In the genomic region with DNA sequence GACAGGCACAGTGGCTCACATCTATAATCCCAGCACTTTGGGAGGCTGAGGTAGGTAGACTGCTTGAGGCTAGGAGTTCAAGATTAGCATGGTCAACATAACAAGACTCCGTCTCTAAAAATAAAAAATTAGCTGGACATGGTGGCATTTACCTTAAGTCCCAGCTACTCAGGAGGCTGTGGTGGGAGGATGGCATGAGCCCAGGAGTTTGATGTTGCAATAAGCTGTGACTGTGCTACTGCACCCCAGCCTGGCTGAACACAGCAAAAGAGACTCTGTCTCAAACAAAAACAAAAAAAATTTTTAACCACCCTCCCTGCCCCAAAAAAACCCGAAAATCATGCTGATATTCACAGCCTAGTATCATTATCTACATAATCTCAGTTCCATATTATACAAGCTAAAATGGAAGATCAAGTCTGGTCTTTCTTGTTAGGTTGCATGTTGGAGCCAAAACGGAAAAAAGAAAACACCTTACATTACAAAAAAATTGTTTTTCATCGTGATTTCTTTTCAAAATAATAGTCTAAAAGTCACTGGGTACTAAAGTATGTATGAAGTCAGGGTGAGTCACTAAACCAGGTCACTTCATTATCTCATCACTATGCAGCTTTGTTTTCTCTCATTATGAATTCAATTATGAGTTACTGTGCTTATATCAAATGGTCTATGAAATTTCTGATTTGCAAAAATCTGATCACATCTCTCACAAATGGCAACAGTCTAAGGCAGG, we compare ENCODE assay signal across 10 cellular contexts. TPM values are rescaled to one million over a fixed set of nuclear protein-coding genes. Genes with fewer than 3 reads are reported as not detected.
DNase-seq lines count a peak whose midpoint lies in the region; ATAC-seq and TF ChIP-seq lines count a peak whose summit lies in the region.
"Had no signal": no experiment of that assay in that cellular context is flagged by ENCODE, and none has a peak within 500 bp of the region (broad histone marks: within the 10 kb centered on the region; RNA-seq: fewer than 3 reads in every experiment).

No MANE protein-coding gene starts in this region.

- H3K4ac ChIP-seq in IMR-90 (ENCODE audit: low read depth, low read length) = no peak overlapping the region

- no peak overlapping the region for H3K23ac ChIP-seq in IMR-90 (ENCODE audit: low read depth, low read length)

- no peak overlapping the region for H2BK15ac ChIP-seq in IMR-90 (ENCODE audit: low read depth, low read length)

- DNase-seq in IMR-90 = peak; percentile 64
- peak in 2 of 5 donors; percentile 36 to 57 for DNase-seq in heart left ventricle
- no peak for DNase-seq in stimulated activated effector memory CD8-positive, alpha-beta T cell treated with anti-CD3 and anti-CD28 coated beads, Interleukin-12 subunit alpha, Interleukin-12 subunit beta, amount 100 ng/mL, for 72 hours (ENCODE audit: low spot score in 2 of 2)
- DNase-seq in HUDEP-2 (lab: John Stamatoyannopoulos, UW; ENCODE audit: unreplicated experiment in 76 of 76) = no peak
- DNase-seq: endodermal cell, naive B cell, NCI-H1694 had no signal

- no peak overlapping the region for H3K9ac ChIP-seq in IMR-90 (ENCODE audit: low read depth, low read length)

- H4K91ac ChIP-seq in IMR-90 (ENCODE audit: insufficient read depth, low read depth, low read length) = no peak overlapping the region

- no peak overlapping the region for H3K4me3 Mint-ChIP-seq in stimulated activated effector memory CD8-positive, alpha-beta T cell treated with anti-CD3 and anti-CD28 coated beads, Interleukin-12 subunit alpha, Interleukin-12 subunit beta, amount 100 ng/mL, for 72 hours
- H3K4me3 Mint-ChIP-seq: endodermal cell, naive B cell had no signal

- H3K9me1 ChIP-seq in IMR-90 (ENCODE audit: insufficient read depth, low read length) = peaks cover 3% of the 10 kb centered on the region

- peak overlapping the region; percentile 22; the same call in 1 of the 2 replicates for H2BK120ac ChIP-seq in IMR-90 (ENCODE audit: low read depth, low read length)

- peak overlapping the region; percentile 60; the same call in 1 of the 2 replicates for H3K18ac ChIP-seq in IMR-90 (ENCODE audit: low read depth, low read length)

- peak overlapping the region in 1 of 2 experiments; percentile 22; a peak in 1 of 4 replicates for H4K8ac ChIP-seq in IMR-90 (ENCODE audit: low read depth in 2 of 2, low read length in 2 of 2)

- peak overlapping the region; percentile 36; the same call in 1 of the 2 replicates for H2AK5ac ChIP-seq in IMR-90 (ENCODE audit: low read depth, low read length)

- no peak overlapping the region for H2BK20ac ChIP-seq in IMR-90 (ENCODE audit: low read depth, low read length)

- intact Hi-C loops in IMR-90 (cut with micrococcal nuclease) = loop anchor here (5.0 kb wide), 2 partner anchors 106 to 351 kb away; partner anchors contain the start of gene YAF2
- intact Hi-C loops in heart left ventricle (cut with DNase I) = loop anchor here in 8 of 10 donors (2.0 to 10.0 kb wide), 8 partner anchors 196 to 1204 kb away; partner anchors contain the start of genes PPHLN1 (in 1 of the 8), PRICKLE1 (in 1 of the 8) and ZCRB1 (in 1 of the 8)

- peak overlapping the region; percentile 22; the same call in 1 of the 2 replicates for H3K4me3 ChIP-seq in IMR-90 (ENCODE audit: insufficient read depth, low read depth, low read length)
- H3K4me3 ChIP-seq in WI38 (ENCODE audit: low read depth, low read length) = peak overlapping the region; percentile 17; the same call in 1 of the 2 replicates
- H3K4me3 ChIP-seq in heart left ventricle = no peak overlapping the region

- dilution Hi-C loops in IMR-90 (cut with HindIII; ENCODE audit: low sequenced_read_pairs, unreplicated experiment) = no loop called here

- no peaks in the 10 kb centered on the region for H3K9me3 ChIP-seq in IMR-90 (ENCODE audit: control insufficient read depth, insufficient read depth, low read length)
- no peaks in the 10 kb centered on the region for H3K9me3 ChIP-seq in heart left ventricle

- no TSS peak for BruUV-seq in IMR-90 (replicated peaks; lab: Mats Ljungman, UMichigan)

- H3K9me3 Mint-ChIP-seq in stimulated activated effector memory CD8-positive, alpha-beta T cell treated with anti-CD3 and anti-CD28 coated beads, Interleukin-12 subunit alpha, Interleukin-12 subunit beta, amount 100 ng/mL, for 72 hours = no peaks in the 10 kb centered on the region
- H3K9me3 Mint-ChIP-seq: endodermal cell, naive B cell had no signal

- H3K4me1 ChIP-seq in IMR-90 (ENCODE audit: control insufficient read depth, insufficient read depth, low read length) (peaks cover 9% of the 10 kb centered on the region), heart left ventricle (peaks cover 0 to 33% (median 12%) of the 10 kb centered on the region in 12 donors)

- peaks cover 34% of the 10 kb centered on the region for H3K4me1 Mint-ChIP-seq in stimulated activated effector memory CD8-positive, alpha-beta T cell treated with anti-CD3 and anti-CD28 coated beads, Interleukin-12 subunit alpha, Interleukin-12 subunit beta, amount 100 ng/mL, for 72 hours

- no peaks in the 10 kb centered on the region for H3K36me3 Mint-ChIP-seq in stimulated activated effector memory CD8-positive, alpha-beta T cell treated with anti-CD3 and anti-CD28 coated beads, Interleukin-12 subunit alpha, Interleukin-12 subunit beta, amount 100 ng/mL, for 72 hours
- H3K36me3 Mint-ChIP-seq: naive B cell had no signal

- no CpG with 5 or more reads among the region's 4 CpGs for WGBS in IMR-90 (ENCODE audit: extremely low coverage in 2 of 2, insufficient read length in 1 of 2), 2 experiments
- WGBS in heart left ventricle, 4 donors = 50 to 67% (median 61%) methylated on average over 4 of the region's 4 CpGs

- H3K79me1 ChIP-seq in IMR-90 (ENCODE audit: low read depth in 1 of 2, low read length in 2 of 2) = peaks cover 0 to 41% of the 10 kb centered on the region in 2 experiments; a peak in 2 of 4 replicates

- no peak overlapping the region for H3K27ac ChIP-seq in IMR-90 (ENCODE audit: insufficient read depth, low read length)
- no peak overlapping the region for H3K27ac ChIP-seq in heart left ventricle

- POLR2A ChIA-PET in IMR-90 (lab: Charles Lee; ENCODE audit: unreplicated experiment) = interaction anchor here (0.6 kb wide), 1 partner anchor 14 kb away, joined by 4 read pairs; no protein-coding TSS in a partner anchor

- peak overlapping the region; percentile 91 for H3K4me2 ChIP-seq in IMR-90 (ENCODE audit: low read depth, low read length)

- H3K36me3 ChIP-seq in IMR-90 (ENCODE audit: control insufficient read depth, insufficient read depth, low read length) (no peaks in the 10 kb centered on the region), heart left ventricle (no peaks in the 10 kb centered on the region)

- no peak overlapping the region for H3K27ac Mint-ChIP-seq in stimulated activated effector memory CD8-positive, alpha-beta T cell treated with anti-CD3 and anti-CD28 coated beads, Interleukin-12 subunit alpha, Interleukin-12 subunit beta, amount 100 ng/mL, for 72 hours
- H3K27ac Mint-ChIP-seq: endodermal cell had no signal

- in situ Hi-C loops in IMR-90 (cut with MboI; ENCODE audit: low sequenced_read_pairs) = loop anchor here (5.0 to 10.0 kb wide), 2 partner anchors 196 to 1154 kb away; partner anchors contain the start of genes PPHLN1 and ZCRB1

- H4K20me1 ChIP-seq in IMR-90 (ENCODE audit: insufficient read depth, low read length) = peaks cover 17% of the 10 kb centered on the region; the same call in 1 of the 2 replicates

- TF ChIP-seq POLR2A in IMR-90 (IDR thresholded peaks at IDR 0.05; ENCODE audit: low read depth, low read length) = no peak
- no peak for TF ChIP-seq POLR2A in heart left ventricle (IDR thresholded peaks at IDR 0.05)

- peak overlapping the region; percentile 82 for H2BK5ac ChIP-seq in IMR-90 (ENCODE audit: low read depth, low read length, poor library complexity, severe bottlenecking)

- H3K14ac ChIP-seq in IMR-90 (replicated peaks; ENCODE audit: low read depth, low read length) = no peak overlapping the region

- H2AFZ ChIP-seq in IMR-90 (replicated peaks; ENCODE audit: low read length, poor library complexity) = no peak overlapping the region

- peak; percentile 41 for ATAC-seq in IMR-90 (ENCODE audit: low read depth)
- ATAC-seq in heart left ventricle = peak in 3 of 4 donors; percentile 55 to 83 (median 81)
- peak; percentile 80 for ATAC-seq in stimulated activated effector memory CD8-positive, alpha-beta T cell treated with anti-CD3 and anti-CD28 coated beads, Interleukin-12 subunit alpha, Interleukin-12 subunit beta, amount 100 ng/mL, for 72 hours
- no peak for ATAC-seq in GM18868 (IDR thresholded peaks at IDR 0.05; ENCODE audit: unreplicated experiment)
- ATAC-seq in HG02571 (IDR thresholded peaks at IDR 0.05; ENCODE audit: unreplicated experiment) = no peak

- TF ChIP-seq CTCF in IMR-90 (conservative IDR thresholded peaks at IDR 0.05; ENCODE audit: low read depth, low read length) (no peak), WI38 (IDR thresholded peaks at IDR 0.05; ENCODE audit: low read depth, low read length) (no peak), heart left ventricle (IDR thresholded peaks at IDR 0.05) (no peak)

- H3K56ac ChIP-seq in IMR-90 (ENCODE audit: extremely low read depth, insufficient read depth, low read length) = no peak overlapping the region

- CTCF ChIA-PET in IMR-90 (lab: Yijun Ruan, JAX) = interaction anchor here (0.5 to 1.2 kb wide), 2 partner anchors 201 to 444 kb away, joined by 3 read pairs; no protein-coding TSS in a partner anchor

- no peak overlapping the region for H2AK9ac ChIP-seq in IMR-90 (replicated peaks; ENCODE audit: low read depth, low read length, poor library complexity)

- H4K5ac ChIP-seq in IMR-90 (ENCODE audit: low read depth, low read length) = no peak overlapping the region; the same call in 1 of the 2 replicates

- no peak for TF ChIP-seq RAD21 in IMR-90 (IDR thresholded peaks at IDR 0.05; ENCODE audit: low read length)

- H3K27me3 ChIP-seq in IMR-90 (ENCODE audit: control insufficient read depth, insufficient read depth, low read length) (no peaks in the 10 kb centered on the region), heart left ventricle (no peaks in the 10 kb centered on the region)

TF ChIP-seq in IMR-90, 13 proteins besides CTCF, POLR2A, EP300 and RAD21 (continues in another document):
- TF ChIP-seq CEBPB (IDR thresholded peaks at IDR 0.05; ENCODE audit: low read depth, low read length) (peak; percentile 95), MXI1 (IDR thresholded peaks at IDR 0.05; ENCODE audit: borderline replicate concordance, low read depth, low read length) (no peak), FOS (IDR thresholded peaks at IDR 0.05; ENCODE audit: low read depth, low read length) (peak; percentile 46; the same call in 1 of the 2 replicates)

RNA-seq across cellular contexts. Expression of gene GXYLT1, which starts 13.8 kb away (rescaled TPM):
- total RNA-seq in IMR-90 (2012; rRNA removed) (8.6 and 18.1 TPM in 2 replicates), heart left ventricle (1 to 10 TPM; 3.9 to 8.3 (median 6.3) TPM)
- polyA plus RNA-seq in IMR-90 (2012; rRNA removed) (6.4 and 8.5 TPM in 2 replicates), heart left ventricle (1 to 10 TPM; 1.4 to 3.4 TPM)
- 1.6 and 2.1 TPM in 2 replicates for polyA plus RNA-seq in IMR-90 (2012; cell fraction: cytosol; rRNA removed)
- 1.2 and 4.1 TPM in 2 replicates for polyA plus RNA-seq in IMR-90 (2012; cell fraction: nucleus; rRNA removed; ENCODE audit: low replicate concordance)

Comparison
In these comparisons a context has a peak if more than half of its experiments do, and no peak if none do; other contexts are left out.
1. ATAC-seq: peak in IMR-90 (single experiment), heart left ventricle (3 of 4) and stimulated activated effector memory CD8-positive, alpha-beta T cell treated with anti-CD3 and anti-CD28 coated beads, Interleukin-12 subunit alpha, Interleukin-12 subunit beta, amount 100 ng/mL, for 72 hours (single experiment); none in GM18868 (single experiment) and HG02571 (single experiment).
2. H3K4me3 ChIP-seq: peak in IMR-90 (single experiment) and WI38 (single experiment); none in heart left ventricle (0 of 12).